ENCODE assay signal across 3 cellular contexts in the genomic region with DNA sequence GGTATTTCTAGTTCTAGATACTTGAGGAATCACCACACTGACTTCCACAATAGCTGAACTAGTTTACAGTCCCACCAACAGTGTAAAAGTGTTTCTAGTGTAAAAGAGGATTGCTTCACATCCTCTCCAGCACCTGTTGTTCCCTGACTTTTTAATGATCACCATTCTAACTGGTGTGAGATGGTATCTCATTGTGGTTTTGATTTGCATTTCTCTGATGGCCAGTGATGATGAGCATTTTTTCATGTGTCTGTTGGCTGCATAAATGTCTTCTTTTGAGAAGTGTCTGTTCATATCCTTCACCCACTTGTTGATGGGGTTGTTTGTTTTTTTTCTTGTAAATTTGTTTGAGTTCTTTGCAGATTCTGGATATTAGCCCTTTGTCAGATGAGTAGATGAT. TPM values are rescaled to one million over a fixed set of nuclear protein-coding genes. Genes with fewer than 3 reads are reported as not detected.
"Had no signal": no experiment of that assay in that cellular context is flagged by ENCODE, and none has a peak within 500 bp of the region (broad histone marks: within the 10 kb centered on the region; RNA-seq: fewer than 3 reads in every experiment).

No MANE protein-coding gene starts in this region.

RNA-seq across cellular contexts. Expression of a gene that starts 38.5 kb away (rescaled TPM):
- total RNA-seq: bronchial epithelial cell, mesothelial cell of epicardium had no signal
- polyA plus RNA-seq: SK-N-SH had no signal
